8 cellular contexts compared by ENCODE assay signal in genomic region chr19:16197188-16197621, GRCh38.
DNase-seq lines count a peak whose midpoint lies in the region; ATAC-seq and TF ChIP-seq lines count a peak whose summit lies in the region.

No MANE protein-coding gene starts in this region.

- H3K4me3 ChIP-seq in LNCaP clone FGC (ENCODE audit: low read depth, low read length) (peak overlapping the region; percentile 97), cardiac fibroblast (replicated peaks in 1 of 2; ENCODE audit: low read depth in 2 of 2, low read length in 2 of 2) (peak overlapping the region; percentile 91 to 99), mucosa of stomach (ENCODE audit: low read length) (peak overlapping the region; percentile 80)

- TF ChIP-seq CTCF in LNCaP clone FGC (IDR thresholded peaks at IDR 0.05; ENCODE audit: control insufficient read depth, extremely low read depth, insufficient read depth) (no peak), cardiac fibroblast (IDR thresholded peaks at IDR 0.05; ENCODE audit: low read depth, low read length) (no peak)

- H3K36me3 ChIP-seq in mucosa of stomach (ENCODE audit: control insufficient read depth, insufficient read depth, low read length): no peaks in the 10 kb centered on the region

- no peak for ATAC-seq in GM21390 (IDR thresholded peaks at IDR 0.05; ENCODE audit: unreplicated experiment)

- H3K4me1 ChIP-seq in mucosa of stomach (ENCODE audit: control insufficient read depth, insufficient read depth, low read length): peaks cover 44% of the 10 kb centered on the region

- peak overlapping the region; percentile 87 for H3K9ac ChIP-seq in mucosa of stomach (ENCODE audit: low read length)

- DNase-seq in ELR (ENCODE audit: low read depth): peak; percentile 92
- DNase-seq in LNCaP clone FGC (ENCODE audit: low read depth): no peak
- peak; percentile 81 to 94 for DNase-seq in cardiac fibroblast (ENCODE audit: low read depth in 2 of 2)
- DNase-seq in NOMO-1 treated with dmso at 0.1 percent for 144 hours (lab: John Stamatoyannopoulos, UW; ENCODE audit: unreplicated experiment): no peak
- no peak for DNase-seq in inferior parietal cortex (ENCODE audit: extremely low spot score)
- DNase-seq in NCI-H146 treated with DMSO at 0.1 percent for 48 hours (lab: John Stamatoyannopoulos, UW; ENCODE audit: unreplicated experiment): no peak

- H3K27me3 ChIP-seq in mucosa of stomach (ENCODE audit: control insufficient read depth, insufficient read depth, low read length): no peaks in the 10 kb centered on the region

- no peaks in the 10 kb centered on the region for H3K9me3 ChIP-seq in mucosa of stomach (ENCODE audit: control insufficient read depth, low read length)

Comparison
In these comparisons a context has a peak if more than half of its experiments do, and no peak if none do; other contexts are left out.
1. DNase-seq: peak in ELR (single experiment) and cardiac fibroblast (2 of 2); none in LNCaP clone FGC (single experiment), NOMO-1 treated with dmso at 0.1 percent for 144 hours (single experiment), inferior parietal cortex (single experiment) and NCI-H146 treated with DMSO at 0.1 percent for 48 hours (single experiment).
2. Peak in every context shown above with its lines, with median percentiles within 50 percentile points of each other: H3K4me3 ChIP-seq.